In the genomic region with DNA sequence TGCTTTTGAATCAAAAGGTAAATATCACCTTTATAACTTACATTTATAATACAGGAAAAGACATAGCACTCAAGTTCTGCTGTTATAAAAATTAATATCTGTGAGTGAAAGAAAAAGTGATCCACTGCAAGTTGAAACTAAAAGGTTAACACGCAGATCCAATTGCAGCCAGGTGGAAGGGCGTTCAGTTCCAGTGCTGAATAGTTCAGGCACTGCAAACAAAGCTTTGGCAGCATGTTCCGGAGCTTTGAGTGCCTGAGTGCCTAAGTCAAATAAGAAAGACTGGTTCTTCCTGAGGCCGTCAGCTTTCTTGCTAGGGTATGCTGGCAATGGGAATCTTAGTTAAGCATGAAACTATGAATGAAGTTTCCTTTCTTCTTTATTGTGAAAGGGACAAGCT, we compare ENCODE assay signal across 20 cellular contexts.
DNase-seq lines count a peak whose midpoint lies in the region; ATAC-seq, FAIRE-seq and TF ChIP-seq lines count a peak whose summit lies in the region.
"Had no signal": no experiment of that assay in that cellular context is flagged by ENCODE, and none has a peak within 500 bp of the region (broad histone marks: within the 10 kb centered on the region; RNA-seq: fewer than 3 reads in every experiment).

No MANE protein-coding gene starts in this region.

- H3K4me1 ChIP-seq in right cardiac atrium (ENCODE audit: control insufficient read depth, insufficient read depth, low read length) (no peaks in the 10 kb centered on the region), upper lobe of left lung (peaks cover 0 to 4% (median 2%) of the 10 kb centered on the region in 4 donors)
- H3K4me1 ChIP-seq: SJSA1 had no signal

- H3K36me3 ChIP-seq in upper lobe of left lung, result peaks cover 7 to 16% (median 9%) of the 10 kb centered on the region in 4 donors

- 83% methylated on average over 4 of the region's 4 CpGs for WGBS in right cardiac atrium
- 60 to 75% methylated on average over 4 of the region's 4 CpGs for WGBS in upper lobe of left lung, 2 donors

- CTCF ChIA-PET in activated naive CD4-positive, alpha-beta T cell treated with anti-CD3 and anti-CD28 coated beads for 36 hours (lab: Charles Lee), result no interaction called here

- no peak overlapping the region for H3K27ac ChIP-seq in right cardiac atrium (ENCODE audit: low read length)
- no peak overlapping the region for H3K27ac ChIP-seq in upper lobe of left lung
- H3K27ac ChIP-seq: SJSA1 had no signal

- H3K9me3 ChIP-seq in right cardiac atrium (ENCODE audit: control insufficient read depth, low read length) (no peaks in the 10 kb centered on the region), upper lobe of left lung (no peaks in the 10 kb centered on the region)
- H3K9me3 ChIP-seq: esophagus squamous epithelium, SJSA1 had no signal

- H3K27me3 Mint-ChIP-seq in activated T-helper 1 cell treated with anti-CD3 and anti-CD28 coated beads, Interleukin-12 subunit alpha, Interleukin-12 subunit beta, Interleukin-2, Interleukin-4 antibody, amounts not matched to agents 30 ng/mL and 10 ng/mL and 1 ng/mL, durations not matched to agents 14 hours and 24 hours and 36 hours (ENCODE audit: insufficient read depth), result no peaks in the 10 kb centered on the region
- H3K27me3 Mint-ChIP-seq in activated naive CD4-positive, alpha-beta T cell treated with anti-CD3 and anti-CD28 coated beads for 36 hours (ENCODE audit: low read depth), result no peaks in the 10 kb centered on the region
- H3K27me3 Mint-ChIP-seq: activated naive CD8-positive, alpha-beta T cell; activated T-cell treated with anti-CD3 and anti-CD28 coated beads, Interleukin-2, amount 50 U/mL, for 24 hours; brain; stimulated activated naive CD8-positive, alpha-beta T cell treated with anti-CD3 and anti-CD28 coated beads, Interleukin-15, amount 100 ng/mL, for 72 hours had no signal

- H3K4me1 Mint-ChIP-seq in activated T-helper 1 cell treated with anti-CD3 and anti-CD28 coated beads, Interleukin-12 subunit alpha, Interleukin-12 subunit beta, Interleukin-2, Interleukin-4 antibody, amounts not matched to agents 30 ng/mL and 10 ng/mL and 1 ng/mL, durations not matched to agents 14 hours and 24 hours and 36 hours (ENCODE audit: low read depth), result no peaks in the 10 kb centered on the region
- peaks cover 6% of the 10 kb centered on the region for H3K4me1 Mint-ChIP-seq in activated naive CD4-positive, alpha-beta T cell treated with anti-CD3 and anti-CD28 coated beads for 36 hours (ENCODE audit: low read depth)
- H3K4me1 Mint-ChIP-seq: brain had no signal

- H3K27ac Mint-ChIP-seq in activated T-helper 1 cell treated with anti-CD3 and anti-CD28 coated beads, Interleukin-12 subunit alpha, Interleukin-12 subunit beta, Interleukin-2, Interleukin-4 antibody, amounts not matched to agents 30 ng/mL and 10 ng/mL and 1 ng/mL, durations not matched to agents 14 hours and 24 hours and 36 hours, result no peak overlapping the region
- H3K27ac Mint-ChIP-seq in activated naive CD4-positive, alpha-beta T cell treated with anti-CD3 and anti-CD28 coated beads for 36 hours, result no peak overlapping the region
- H3K27ac Mint-ChIP-seq: activated naive CD8-positive, alpha-beta T cell; activated T-cell treated with anti-CD3 and anti-CD28 coated beads, Interleukin-2, amount 50 U/mL, for 24 hours; brain; stimulated activated naive CD8-positive, alpha-beta T cell treated with anti-CD3 and anti-CD28 coated beads, Interleukin-15, amount 100 ng/mL, for 72 hours had no signal

- no peak overlapping the region for H3K4me3 Mint-ChIP-seq in activated T-helper 1 cell treated with anti-CD3 and anti-CD28 coated beads, Interleukin-12 subunit alpha, Interleukin-12 subunit beta, Interleukin-2, Interleukin-4 antibody, amounts not matched to agents 30 ng/mL and 10 ng/mL and 1 ng/mL, durations not matched to agents 14 hours and 24 hours and 36 hours
- no peak overlapping the region for H3K4me3 Mint-ChIP-seq in activated naive CD4-positive, alpha-beta T cell treated with anti-CD3 and anti-CD28 coated beads for 36 hours
- H3K4me3 Mint-ChIP-seq: activated naive CD8-positive, alpha-beta T cell; activated T-cell treated with anti-CD3 and anti-CD28 coated beads, Interleukin-2, amount 50 U/mL, for 24 hours; brain; stimulated activated naive CD8-positive, alpha-beta T cell treated with anti-CD3 and anti-CD28 coated beads, Interleukin-15, amount 100 ng/mL, for 72 hours had no signal

- H3K27me3 ChIP-seq in right cardiac atrium (ENCODE audit: control insufficient read depth, insufficient read depth) (no peaks in the 10 kb centered on the region), upper lobe of left lung (no peaks in the 10 kb centered on the region)
- H3K27me3 ChIP-seq: esophagus squamous epithelium, SJSA1 had no signal

- in situ Hi-C loops in GM13976 (cut with MboI; ENCODE audit: low sequenced_read_pairs, unreplicated experiment), result no loop called here

- FAIRE-seq in islet of Langerhans (lab: Jason Lieb, UNC), result peak; percentile 24
- FAIRE-seq: H1 had no signal

- TF ChIP-seq EP300 in upper lobe of left lung (IDR thresholded peaks at IDR 0.05), result no peak

- H3K4me3 ChIP-seq in right cardiac atrium (ENCODE audit: low read length) (no peak overlapping the region), upper lobe of left lung (no peak overlapping the region)
- H3K4me3 ChIP-seq: esophagus squamous epithelium, SJSA1 had no signal

- peaks cover 3% of the 10 kb centered on the region for H3K36me3 Mint-ChIP-seq in activated T-helper 1 cell treated with anti-CD3 and anti-CD28 coated beads, Interleukin-12 subunit alpha, Interleukin-12 subunit beta, Interleukin-2, Interleukin-4 antibody, amounts not matched to agents 30 ng/mL and 10 ng/mL and 1 ng/mL, durations not matched to agents 14 hours and 24 hours and 36 hours (ENCODE audit: low read depth)
- peaks cover 17% of the 10 kb centered on the region for H3K36me3 Mint-ChIP-seq in activated naive CD4-positive, alpha-beta T cell treated with anti-CD3 and anti-CD28 coated beads for 36 hours (ENCODE audit: low read depth)

- DNase-seq in Right ventricle myocardium superior (no peak), right cardiac atrium (no peak), NCI-H345 (lab: John Stamatoyannopoulos, UW) (peak; percentile 81), upper lobe of left lung (peak in 1 of 2 donors; percentile 84), GM13976 (ENCODE audit: low spot score) (no peak)
- DNase-seq in activated T-helper 1 cell treated with anti-CD3 and anti-CD28 coated beads, Interleukin-12 subunit alpha, Interleukin-12 subunit beta, Interleukin-2, Interleukin-4 antibody, amounts not matched to agents 30 ng/mL and 10 ng/mL and 1 ng/mL, durations not matched to agents 14 hours and 24 hours and 36 hours (ENCODE audit: low spot score), result no peak
- DNase-seq in activated naive CD4-positive, alpha-beta T cell treated with anti-CD3 and anti-CD28 coated beads for 36 hours, result no peak
- DNase-seq: activated CD4-positive, alpha-beta T cell treated with anti-CD3 and anti-CD28 coated beads, Interleukin-2, amount 50 U/mL, for 48 hours; activated T-cell treated with anti-CD3 and anti-CD28 coated beads, Interleukin-2, amount 50 U/mL, for 24 hours; dermis blood vessel endothelial cell; esophagus squamous epithelium; GDM1; head of caudate nucleus; NCI-H1694 treated with DMSO at 0.1 percent for 48 hours; stimulated activated naive CD8-positive, alpha-beta T cell treated with anti-CD3 and anti-CD28 coated beads, Interleukin-15, amount 100 ng/mL, for 72 hours had no signal

- TF ChIP-seq CTCF in upper lobe of left lung (IDR thresholded peaks at IDR 0.05), result no peak
- TF ChIP-seq CTCF in GM13976 (IDR thresholded peaks at IDR 0.05; ENCODE audit: borderline replicate concordance, control extremely low read depth, extremely low read depth, insufficient read depth, missing control alignments), result no peak

- intact Hi-C loops in Right ventricle myocardium superior (cut with DNase I) (no loop called here), right cardiac atrium (cut with DNase I) (no loop called here)
- intact Hi-C loops in activated T-helper 1 cell treated with anti-CD3 and anti-CD28 coated beads, Interleukin-12 subunit alpha, Interleukin-12 subunit beta, Interleukin-2, Interleukin-4 antibody, amounts not matched to agents 30 ng/mL and 10 ng/mL and 1 ng/mL, durations not matched to agents 14 hours and 24 hours and 36 hours (cut with micrococcal nuclease), result no loop called here
- intact Hi-C loops in activated naive CD4-positive, alpha-beta T cell treated with anti-CD3 and anti-CD28 coated beads for 36 hours (cut with micrococcal nuclease), result no loop called here

- no peak for TF ChIP-seq POLR2A in upper lobe of left lung (IDR thresholded peaks at IDR 0.05)

- ATAC-seq in Right ventricle myocardium superior (ENCODE audit: poor library complexity) (peak; percentile 63), right cardiac atrium (no peak), upper lobe of left lung (ENCODE audit: low FRiP score in 2 of 2) (peak; percentile 70 to 93)
- ATAC-seq: stimulated activated naive CD8-positive, alpha-beta T cell treated with anti-CD3 and anti-CD28 coated beads, Interleukin-15, amount 100 ng/mL, for 72 hours had no signal

- no peaks in the 10 kb centered on the region for H3K9me3 Mint-ChIP-seq in activated T-helper 1 cell treated with anti-CD3 and anti-CD28 coated beads, Interleukin-12 subunit alpha, Interleukin-12 subunit beta, Interleukin-2, Interleukin-4 antibody, amounts not matched to agents 30 ng/mL and 10 ng/mL and 1 ng/mL, durations not matched to agents 14 hours and 24 hours and 36 hours
- H3K9me3 Mint-ChIP-seq in activated naive CD4-positive, alpha-beta T cell treated with anti-CD3 and anti-CD28 coated beads for 36 hours, result peaks cover 3% of the 10 kb centered on the region
- H3K9me3 Mint-ChIP-seq: activated T-cell treated with anti-CD3 and anti-CD28 coated beads, Interleukin-2, amount 50 U/mL, for 24 hours; brain; stimulated activated naive CD8-positive, alpha-beta T cell treated with anti-CD3 and anti-CD28 coated beads, Interleukin-15, amount 100 ng/mL, for 72 hours had no signal

Comparison
In these comparisons a context has a peak if more than half of its experiments do, and no peak if none do; other contexts are left out.
1. ATAC-seq: peak in Right ventricle myocardium superior (single experiment) and upper lobe of left lung (2 of 2); none in right cardiac atrium (0 of 2).